In the genomic region with DNA sequence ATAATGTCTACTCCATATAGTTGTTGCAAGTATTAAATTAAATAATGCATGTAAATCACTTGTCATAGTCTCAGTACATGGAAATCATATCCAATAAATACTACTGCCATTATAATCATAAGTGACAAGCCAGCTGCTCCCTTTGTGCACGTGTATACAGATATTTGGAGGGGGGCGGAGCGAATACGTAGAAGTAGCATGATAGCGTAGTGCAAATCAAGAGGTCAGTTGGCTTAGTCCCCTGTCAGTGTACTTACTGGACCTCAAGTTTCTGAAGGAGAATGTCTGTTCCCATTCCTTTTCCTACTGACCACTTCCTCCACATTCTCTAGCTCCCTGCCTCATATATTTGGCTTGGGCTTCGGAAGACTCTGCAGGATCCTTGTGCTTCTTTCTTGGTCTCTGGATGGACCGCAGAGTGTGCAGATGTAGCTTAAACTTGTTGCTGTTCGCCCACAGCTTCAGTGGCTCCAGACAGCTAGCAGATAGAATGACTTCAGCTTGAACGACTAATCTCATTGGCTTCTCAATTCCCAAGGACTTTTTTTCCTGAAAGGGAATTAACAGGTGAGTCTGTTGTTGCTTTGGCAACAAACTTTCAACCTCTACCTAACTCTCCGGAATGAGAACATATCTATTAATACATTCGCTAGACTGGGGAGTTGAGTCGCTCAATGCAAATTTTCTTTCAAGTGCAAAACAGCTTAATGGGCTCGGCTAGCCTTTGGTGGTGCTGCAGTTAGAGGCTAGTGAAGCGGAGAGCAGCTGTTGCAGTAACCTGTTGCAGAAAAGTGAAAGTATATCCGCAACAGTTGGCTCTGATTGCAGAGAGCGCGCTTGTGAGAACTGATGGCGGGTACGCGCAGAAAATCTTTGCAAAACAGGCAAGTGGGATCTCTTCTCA, we compare ENCODE assay signal across 9 cellular contexts. TPM values are rescaled to one million over a fixed set of nuclear protein-coding genes. Genes with fewer than 3 reads are reported as not detected.
A peak's percentile ranks its signal among the peaks of the same experiment; 100 is the strongest.
DNase-seq lines count a peak whose midpoint lies in the region; ATAC-seq and TF ChIP-seq lines count a peak whose summit lies in the region.
"Had no signal": no experiment of that assay in that cellular context is flagged by ENCODE, and none has a peak within 500 bp of the region (broad histone marks: within the 10 kb centered on the region; RNA-seq: fewer than 3 reads in every experiment).

TSS of gene PCDHB1 (plus strand) at position 753 of the 904 bp plus-strand sequence. CDS start at position 850, 97 bp downstream.

- peaks cover 13% of the 10 kb centered on the region for H3K36me3 Mint-ChIP-seq in natural killer cell
- H3K36me3 Mint-ChIP-seq in natural killer cell treated with Interleukin-12 subunit alpha and Interleukin-12 subunit beta and Interleukin-15 and Interleukin-18, amount 100 ng/mL, for 72 hours = no peaks in the 10 kb centered on the region

- no peak within 1 kb of the TSS for H4K8ac ChIP-seq in mesendoderm (ENCODE audit: low read depth, low read length)

- no peaks in the 10 kb centered on the region for H3K79me1 ChIP-seq in mesendoderm (ENCODE audit: low read length)

- in situ Hi-C loops in T47D (cut with HindIII; ENCODE audit: low pct_unique_long_range_greater_than_20kb, low sequenced_read_pairs) = no loop called here

- ATAC-seq in natural killer cell = no peak
- no peak for ATAC-seq in natural killer cell treated with Interleukin-12 subunit alpha and Interleukin-12 subunit beta and Interleukin-15 and Interleukin-18, amount 100 ng/mL, for 72 hours
- ATAC-seq in aorta (ENCODE audit: low FRiP score) = no peak
- no peak for ATAC-seq in GM19452 (IDR thresholded peaks at IDR 0.05; ENCODE audit: unreplicated experiment)
- ATAC-seq in GM18907 (IDR thresholded peaks at IDR 0.05; ENCODE audit: unreplicated experiment) = no peak

- WGBS in mesendoderm (ENCODE audit: extremely low coverage, insufficient coverage, low lambda C conversion rate) = no CpG with 5 or more reads among the region's 20 CpGs
- 12 to 14% methylated on average over 20 of the region's 20 CpGs for WGBS in aorta, 2 donors

- no peak within 1 kb of the TSS for H3K23ac ChIP-seq in mesendoderm (ENCODE audit: low read length)

- peaks cover 0 to 3% of the 10 kb centered on the region in 2 donors for H3K27me3 Mint-ChIP-seq in natural killer cell (ENCODE audit: low read depth in 2 of 2)
- peaks cover 0 to 13% of the 10 kb centered on the region in 2 donors for H3K27me3 Mint-ChIP-seq in natural killer cell treated with Interleukin-12 subunit alpha and Interleukin-12 subunit beta and Interleukin-15 and Interleukin-18, amount 100 ng/mL, for 72 hours

- peaks cover 3% of the 10 kb centered on the region for H3K4me1 ChIP-seq in mesendoderm (ENCODE audit: control insufficient read depth, low read depth, low read length)
- no peaks in the 10 kb centered on the region for H3K4me1 ChIP-seq in aorta (ENCODE audit: control insufficient read depth in 1 of 2, insufficient read depth in 2 of 2, low read length in 2 of 2)

- H2AK5ac ChIP-seq in mesendoderm (ENCODE audit: low read length) = no peak within 1 kb of the TSS

- intact Hi-C loops in natural killer cell (cut with micrococcal nuclease) (no loop called here), aorta (cut with DNase I) (no loop called here)

- H3K27ac ChIP-seq in mesendoderm (ENCODE audit: low read depth, low read length) (no peak within 1 kb of the TSS), aorta (ENCODE audit: low read depth in 1 of 2, low read length in 2 of 2) (no peak within 1 kb of the TSS)
- H3K27ac ChIP-seq: VCaP had no signal

- peaks cover 5 to 6% of the 10 kb centered on the region in 2 donors for H3K4me1 Mint-ChIP-seq in natural killer cell
- H3K4me1 Mint-ChIP-seq in natural killer cell treated with Interleukin-12 subunit alpha and Interleukin-12 subunit beta and Interleukin-15 and Interleukin-18, amount 100 ng/mL, for 72 hours (ENCODE audit: low read depth in 2 of 2) = no peaks in the 10 kb centered on the region

- H2BK120ac ChIP-seq in mesendoderm (ENCODE audit: low read depth, low read length) = no peak within 1 kb of the TSS

- H3K36me3 ChIP-seq in mesendoderm (ENCODE audit: control insufficient read depth, insufficient read depth, low read length) = no peaks in the 10 kb centered on the region
- H3K36me3 ChIP-seq in aorta (ENCODE audit: control insufficient read depth in 1 of 2, insufficient read depth in 2 of 2, low read length in 1 of 2) = no peaks in the 10 kb centered on the region

- H3K56ac ChIP-seq in mesendoderm (ENCODE audit: low read length) = peak within 1 kb of the TSS; percentile 6

- no peak within 1 kb of the TSS for H3K18ac ChIP-seq in mesendoderm (ENCODE audit: low read length)

- H3K9me3 Mint-ChIP-seq in natural killer cell = peaks cover 4 to 12% of the 10 kb centered on the region in 2 donors
- peaks cover 14% of the 10 kb centered on the region for H3K9me3 Mint-ChIP-seq in natural killer cell treated with Interleukin-12 subunit alpha and Interleukin-12 subunit beta and Interleukin-15 and Interleukin-18, amount 100 ng/mL, for 72 hours

- H3K4me2 ChIP-seq in mesendoderm (ENCODE audit: low read length) = peak within 1 kb of the TSS; percentile 63

- H3K27ac Mint-ChIP-seq in natural killer cell = no peak within 1 kb of the TSS
- no peak within 1 kb of the TSS for H3K27ac Mint-ChIP-seq in natural killer cell treated with Interleukin-12 subunit alpha and Interleukin-12 subunit beta and Interleukin-15 and Interleukin-18, amount 100 ng/mL, for 72 hours

- no peak within 1 kb of the TSS for H2BK5ac ChIP-seq in mesendoderm (ENCODE audit: low read length)

- H3K9ac ChIP-seq in mesendoderm (ENCODE audit: low read length) = peak within 1 kb of the TSS; percentile 7

- DNase-seq in natural killer cell = no peak
- DNase-seq in natural killer cell treated with Interleukin-12 subunit alpha and Interleukin-12 subunit beta and Interleukin-15 and Interleukin-18, amount 100 ng/mL, for 72 hours (ENCODE audit: low spot score) = no peak
- DNase-seq in T47D (ENCODE audit: low read depth in 1 of 2, low spot score in 1 of 2) = peak; percentile 10 to 54
- DNase-seq in mesendoderm = peak; percentile 57
- DNase-seq in aorta = no peak
- DNase-seq in GM20000 (ENCODE audit: low spot score) = no peak

- TF ChIP-seq CTCF in natural killer cell (IDR thresholded peaks at IDR 0.05) (no peak), GM20000 (IDR thresholded peaks at IDR 0.05; ENCODE audit: extremely low read depth, missing control alignments) (no peak)

- no peak within 1 kb of the TSS for H4K5ac ChIP-seq in mesendoderm (ENCODE audit: low read length)

- peaks cover 6% of the 10 kb centered on the region for H3K9me3 ChIP-seq in aorta (ENCODE audit: control insufficient read depth, low read length)

- H2BK15ac ChIP-seq in mesendoderm (replicated peaks; ENCODE audit: low read depth) = no peak within 1 kb of the TSS

- no peaks in the 10 kb centered on the region for H3K79me2 ChIP-seq in mesendoderm (ENCODE audit: control insufficient read depth, insufficient read depth, low read length)

- peak within 1 kb of the TSS; percentile 41 for H3K4me3 Mint-ChIP-seq in natural killer cell
- no peak within 1 kb of the TSS for H3K4me3 Mint-ChIP-seq in natural killer cell treated with Interleukin-12 subunit alpha and Interleukin-12 subunit beta and Interleukin-15 and Interleukin-18, amount 100 ng/mL, for 72 hours

- H3K27me3 ChIP-seq in mesendoderm (ENCODE audit: insufficient read depth, low read length, poor library complexity) (peaks cover 4% of the 10 kb centered on the region), aorta (ENCODE audit: control insufficient read depth in 1 of 2, insufficient read depth in 2 of 2, low read length in 1 of 2) (peaks cover 0 to 3% of the 10 kb centered on the region in 2 donors)

- H3K4me3 ChIP-seq in mesendoderm (ENCODE audit: low read length) = peak within 1 kb of the TSS; percentile 25
- H3K4me3 ChIP-seq in aorta (ENCODE audit: low read length in 2 of 2) = peak within 1 kb of the TSS; percentile 5 to 57

- H3K4ac ChIP-seq in mesendoderm (ENCODE audit: low read depth, low read length) = no peak within 1 kb of the TSS

RNA-seq across cellular contexts. Expression of gene PCDHB1, which starts in this region (rescaled TPM):
- total RNA-seq in natural killer cell (not detected), aorta (not detected)
- total RNA-seq in natural killer cell treated with Interleukin-12 subunit alpha and Interleukin-12 subunit beta and Interleukin-15 and Interleukin-18, amount 100 ng/mL, for 72 hours = not detected
- 0.03 TPM for polyA plus RNA-seq in mesendoderm (2013, experiment 1 of 2)
- 0.07 TPM for polyA plus RNA-seq in mesendoderm (2013, experiment 2 of 2)
- not detected for polyA plus RNA-seq in aorta

Comparison
In these comparisons a context has a peak if more than half of its experiments do, and no peak if none do; other contexts are left out.
1. DNase-seq: peak in T47D (2 of 2) and mesendoderm (single experiment); none in natural killer cell (single experiment), natural killer cell treated with Interleukin-12 subunit alpha and Interleukin-12 subunit beta and Interleukin-15 and Interleukin-18, amount 100 ng/mL, for 72 hours (single experiment), aorta (0 of 2) and GM20000 (single experiment).